In the genomic region with DNA sequence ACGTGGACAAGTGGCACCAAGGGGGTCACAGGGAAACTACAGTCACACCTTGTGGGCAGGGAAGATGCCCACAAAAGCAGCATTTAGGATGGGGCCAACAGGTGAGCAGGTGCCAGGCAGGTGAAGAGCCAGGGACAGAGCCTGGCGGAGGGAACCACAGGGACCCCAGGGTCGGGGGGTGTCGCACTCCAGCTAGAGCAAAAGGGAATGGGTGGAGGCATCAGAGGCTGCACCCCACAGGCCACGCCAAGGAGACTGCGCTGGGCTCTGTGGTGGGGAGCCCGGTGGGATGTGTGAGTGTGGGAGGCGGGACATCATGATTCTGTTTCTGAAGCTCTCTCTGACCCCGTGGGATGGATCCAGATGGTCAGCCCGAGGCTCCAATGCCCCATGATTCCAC, we compare ENCODE assay signal across 21 cellular contexts.
"Had no signal": no experiment of that assay in that cellular context is flagged by ENCODE, and none has a peak within 500 bp of the region (broad histone marks: within the 10 kb centered on the region; RNA-seq: fewer than 3 reads in every experiment).

No MANE protein-coding gene starts in this region.

- H3K27ac Mint-ChIP-seq: activated CD8-positive, alpha-beta T cell treated with anti-CD3 and anti-CD28 coated beads for 36 hours; activated naive CD8-positive, alpha-beta T cell treated with anti-CD3 and anti-CD28 coated beads, Interleukin-2, amount 10 ng/mL, durations not matched to agents 7 days and 5 days; T-helper 1 cell treated with Interleukin-12 subunit alpha and Interleukin-12 subunit beta and Interleukin-4 antibody, amounts not matched to agents 30 μg/mL and 1 μg/mL, for 36 hours had no signal

- H3K27me3 Mint-ChIP-seq: activated CD8-positive, alpha-beta T cell treated with anti-CD3 and anti-CD28 coated beads for 36 hours; activated naive CD8-positive, alpha-beta T cell treated with anti-CD3 and anti-CD28 coated beads, Interleukin-2, amount 10 ng/mL, durations not matched to agents 7 days and 5 days had no signal

- H3K4me1 ChIP-seq: adrenal gland, SJSA1 had no signal

- H3K4me3 ChIP-seq: adrenal gland, K562, SJSA1 had no signal

- H3K4me3 Mint-ChIP-seq: activated CD8-positive, alpha-beta T cell treated with anti-CD3 and anti-CD28 coated beads for 36 hours; activated naive CD8-positive, alpha-beta T cell treated with anti-CD3 and anti-CD28 coated beads, Interleukin-2, amount 10 ng/mL, durations not matched to agents 7 days and 5 days; T-helper 1 cell treated with Interleukin-12 subunit alpha and Interleukin-12 subunit beta and Interleukin-4 antibody, amounts not matched to agents 30 μg/mL and 1 μg/mL, for 36 hours had no signal

- H3K27ac ChIP-seq: SJSA1 had no signal

- H3K9me3 Mint-ChIP-seq: activated CD8-positive, alpha-beta T cell treated with anti-CD3 and anti-CD28 coated beads for 36 hours; activated naive CD8-positive, alpha-beta T cell treated with anti-CD3 and anti-CD28 coated beads, Interleukin-2, amount 10 ng/mL, durations not matched to agents 7 days and 5 days; T-helper 1 cell treated with Interleukin-12 subunit alpha and Interleukin-12 subunit beta and Interleukin-4 antibody, amounts not matched to agents 30 μg/mL and 1 μg/mL, for 36 hours had no signal

- ATAC-seq: activated CD4-positive, CD25-positive, alpha-beta regulatory T cell treated with anti-CD3 and anti-CD28 coated beads, Interleukin-2, amount 50 U/mL, for 24 hours; activated CD8-positive, alpha-beta T cell treated with anti-CD3 and anti-CD28 coated beads for 36 hours; K562; PC-3 had no signal

- H3K27me3 ChIP-seq: adrenal gland, SJSA1 had no signal

- DNase-seq: activated CD4-positive, alpha-beta T cell treated with anti-CD3 and anti-CD28 coated beads for 4 hours; activated CD8-positive, alpha-beta memory T cell treated with anti-CD3 and anti-CD28 coated beads, Interleukin-2, amount 50 U/mL, for 4 hours; activated CD8-positive, alpha-beta T cell treated with anti-CD3 and anti-CD28 coated beads for 36 hours; activated naive CD4-positive, alpha-beta T cell treated with anti-CD3 and anti-CD28 coated beads, Interleukin-2, amount 50 U/mL, for 16 hours; activated naive CD8-positive, alpha-beta T cell treated with anti-CD3 and anti-CD28 coated beads, Interleukin-2, amount 10 ng/mL, durations not matched to agents 7 days and 5 days; adrenal gland; anterior cingulate cortex; Karpas-422; MM.1S; NCI-H1105; NCI-H1436; NCI-H1694 treated with DMSO at 0.1 percent for 48 hours; NCI-H2029 treated with DMSO at 0.1 percent for 48 hours; NCI-H510A treated with DMSO at 0.1 percent for 48 hours; NCI-H69; PC-3; SHP77 had no signal

- H3K9me3 ChIP-seq: adrenal gland, SJSA1 had no signal
